Comparison of ENCODE assay signal across 28 cellular contexts in the genomic region with DNA sequence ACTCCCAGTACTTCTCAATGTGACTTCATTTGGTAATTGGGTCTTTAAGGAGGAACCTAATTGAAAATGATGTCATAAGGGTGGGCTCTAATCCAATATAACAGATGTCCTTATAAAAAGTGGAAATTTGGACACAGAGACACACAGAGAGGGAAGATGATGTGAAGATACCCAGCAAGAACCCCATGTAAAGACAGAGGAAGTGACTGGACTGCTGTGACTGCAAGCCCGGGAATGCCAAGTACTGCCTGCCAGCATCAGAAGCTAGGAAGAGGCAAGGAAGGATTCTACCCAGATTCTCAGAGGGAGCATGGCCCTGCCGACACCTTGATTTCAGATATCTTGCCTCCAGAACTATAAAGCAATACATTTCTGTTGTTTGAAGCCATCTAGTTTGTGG.
"Had no signal": no experiment of that assay in that cellular context is flagged by ENCODE, and none has a peak within 500 bp of the region (broad histone marks: within the 10 kb centered on the region; RNA-seq: fewer than 3 reads in every experiment).

No MANE protein-coding gene starts in this region.

- H3K4me1 ChIP-seq: adrenal gland, colonic mucosa, lower lobe of right lung, pancreas, prostate gland, testis, transverse colon had no signal

- ATAC-seq: activated CD4-positive, CD25-positive, alpha-beta regulatory T cell treated with anti-CD3 and anti-CD28 coated beads, Interleukin-2, amount 50 U/mL, for 24 hours; left lobe of liver; lower lobe of right lung; naive thymus-derived CD8-positive, alpha-beta T cell; pancreas had no signal

- H3K9me3 ChIP-seq: adrenal gland, ascending aorta, colonic mucosa, lower lobe of right lung, pancreas, prostate gland, testis, transverse colon had no signal

- H3K27ac ChIP-seq: adrenal gland, ascending aorta, cardiac muscle cell, colonic mucosa, lower lobe of right lung, pancreas, prostate gland, testis, transverse colon, WERI-Rb-1 had no signal

- H3K36me3 ChIP-seq: adrenal gland, ascending aorta, cardiac muscle cell, colonic mucosa, lower lobe of right lung, pancreas, prostate gland, transverse colon, WERI-Rb-1 had no signal

- H3K27me3 ChIP-seq: adrenal gland, ascending aorta, cardiac muscle cell, colonic mucosa, testis, transverse colon had no signal

- DNase-seq: activated CD4-positive, alpha-beta memory T cell treated with anti-CD3 and anti-CD28 coated beads for 36 hours; activated CD4-positive, alpha-beta T cell treated with anti-CD3 and anti-CD28 coated beads, Interleukin-2, amount 10 ng/mL, durations not matched to agents 24 days and 14 days; activated CD8-positive, alpha-beta memory T cell treated with anti-CD3 and anti-CD28 coated beads, Interleukin-2, amount 50 U/mL, for 4 hours; activated effector memory CD4-positive, alpha-beta T cell treated with anti-CD3 and anti-CD28 coated beads, Interleukin-2, amount 50 U/mL, for 16 hours; activated naive CD4-positive, alpha-beta T cell treated with anti-CD3 and anti-CD28 coated beads for 36 hours; activated naive CD8-positive, alpha-beta T cell treated with anti-CD3 and anti-CD28 coated beads for 36 hours; activated T-cell treated with anti-CD3 and anti-CD28 coated beads, Interleukin-2, amount 50 U/mL, for 1 hour; adrenal gland; cerebellar nuclear complex; colonic mucosa; effector CD8-positive, alpha-beta T cell; head of caudate nucleus; hippocampal formation; lower lobe of right lung; naive thymus-derived CD8-positive, alpha-beta T cell; nucleus accumbens; pancreas; stimulated activated CD4-positive, alpha-beta T cell treated with anti-CD3 and anti-CD28 coated beads, Interleukin-2, amount 100 ng/mL, for 48 hours; stimulated activated naive CD4-positive, alpha-beta T cell treated with Interleukin-2 at 50 U/mL for 16 hours; T-helper 9 cell; testis; transverse colon; WERI-Rb-1 had no signal

- H3K4me3 ChIP-seq: adrenal gland, ascending aorta, cardiac muscle cell, colonic mucosa, lower lobe of right lung, pancreas, prostate gland, testis, transverse colon had no signal
